9 cellular contexts compared by ENCODE assay signal in genomic region chr15:74302821-74303359, GRCh38.
DNase-seq lines count a peak whose midpoint lies in the region; ATAC-seq and TF ChIP-seq lines count a peak whose summit lies in the region.
"Had no signal": no experiment of that assay in that cellular context is flagged by ENCODE, and none has a peak within 500 bp of the region (broad histone marks: within the 10 kb centered on the region; RNA-seq: fewer than 3 reads in every experiment).

No MANE protein-coding gene starts in this region.

- H3K27me3 Mint-ChIP-seq in activated CD4-positive, alpha-beta memory T cell treated with anti-CD3 and anti-CD28 coated beads, Interleukin-2, amount 10 ng/mL, durations not matched to agents 7 days and 5 days: peaks cover 54% of the 10 kb centered on the region

- H3K36me3 Mint-ChIP-seq in activated CD4-positive, alpha-beta memory T cell treated with anti-CD3 and anti-CD28 coated beads, Interleukin-2, amount 10 ng/mL, durations not matched to agents 7 days and 5 days (ENCODE audit: low read depth): no peaks in the 10 kb centered on the region

- no peak overlapping the region for H3K27ac Mint-ChIP-seq in activated CD4-positive, alpha-beta memory T cell treated with anti-CD3 and anti-CD28 coated beads, Interleukin-2, amount 10 ng/mL, durations not matched to agents 7 days and 5 days
- H3K27ac Mint-ChIP-seq: T-helper 1 cell treated with Interleukin-12 subunit alpha and Interleukin-12 subunit beta and Interleukin-4 antibody, amounts not matched to agents 30 μg/mL and 1 μg/mL, for 36 hours had no signal

- no peaks in the 10 kb centered on the region for H3K4me1 ChIP-seq in foreskin keratinocyte

- TF ChIP-seq CTCF in foreskin keratinocyte (conservative IDR thresholded peaks at IDR 0.05) (peak; percentile 68), retinal pigment epithelial cell (conservative IDR thresholded peaks at IDR 0.05; ENCODE audit: low read depth, low read length) (peak; percentile 80)

- no peaks in the 10 kb centered on the region for H3K4me1 Mint-ChIP-seq in activated CD4-positive, alpha-beta memory T cell treated with anti-CD3 and anti-CD28 coated beads, Interleukin-2, amount 10 ng/mL, durations not matched to agents 7 days and 5 days

- peak; percentile 68 for DNase-seq in DMS 273 (lab: John Stamatoyannopoulos, UW; ENCODE audit: unreplicated experiment)
- DNase-seq in DMS 273 treated with DMSO at 0.1 percent for 48 hours (lab: John Stamatoyannopoulos, UW): no peak
- peak; percentile 67 for DNase-seq in NCI-H128 (lab: John Stamatoyannopoulos, UW; ENCODE audit: unreplicated experiment)
- DNase-seq in activated CD4-positive, alpha-beta memory T cell treated with anti-CD3 and anti-CD28 coated beads, Interleukin-2, amount 10 ng/mL, durations not matched to agents 7 days and 5 days: peak; percentile 40
- DNase-seq in foreskin keratinocyte: no peak
- no peak for DNase-seq in retinal pigment epithelial cell (ENCODE audit: low read depth)

- H3K4me3 Mint-ChIP-seq in activated CD4-positive, alpha-beta memory T cell treated with anti-CD3 and anti-CD28 coated beads, Interleukin-2, amount 10 ng/mL, durations not matched to agents 7 days and 5 days: no peak overlapping the region
- H3K4me3 Mint-ChIP-seq: T-helper 1 cell treated with Interleukin-12 subunit alpha and Interleukin-12 subunit beta and Interleukin-4 antibody, amounts not matched to agents 30 μg/mL and 1 μg/mL, for 36 hours had no signal

- ATAC-seq in foreskin keratinocyte (peak; percentile 38), HG03571 (IDR thresholded peaks at IDR 0.05; ENCODE audit: unreplicated experiment) (no peak), HG03196 (IDR thresholded peaks at IDR 0.05; ENCODE audit: unreplicated experiment) (no peak)

- CTCF ChIA-PET in activated CD4-positive, alpha-beta memory T cell treated with anti-CD3 and anti-CD28 coated beads, Interleukin-2, amount 10 ng/mL, durations not matched to agents 7 days and 5 days (lab: Charles Lee): no interaction called here

- H3K27me3 ChIP-seq in foreskin keratinocyte: peaks cover 84% of the 10 kb centered on the region

- no peak overlapping the region for H3K27ac ChIP-seq in foreskin keratinocyte

- H3K9me3 Mint-ChIP-seq in activated CD4-positive, alpha-beta memory T cell treated with anti-CD3 and anti-CD28 coated beads, Interleukin-2, amount 10 ng/mL, durations not matched to agents 7 days and 5 days: no peaks in the 10 kb centered on the region
- H3K9me3 Mint-ChIP-seq: T-helper 1 cell treated with Interleukin-12 subunit alpha and Interleukin-12 subunit beta and Interleukin-4 antibody, amounts not matched to agents 30 μg/mL and 1 μg/mL, for 36 hours had no signal

- no peak overlapping the region for H3K4me3 ChIP-seq in retinal pigment epithelial cell (ENCODE audit: low read length)

- POLR2A ChIA-PET in activated CD4-positive, alpha-beta memory T cell treated with anti-CD3 and anti-CD28 coated beads, Interleukin-2, amount 10 ng/mL, durations not matched to agents 7 days and 5 days (lab: Charles Lee): no interaction called here

Comparison
In these comparisons a context has a peak if more than half of its experiments do, and no peak if none do; other contexts are left out.
1. DNase-seq: peak in DMS 273 (single experiment), NCI-H128 (single experiment) and activated CD4-positive, alpha-beta memory T cell treated with anti-CD3 and anti-CD28 coated beads, Interleukin-2, amount 10 ng/mL, durations not matched to agents 7 days and 5 days (single experiment); none in DMS 273 treated with DMSO at 0.1 percent for 48 hours (single experiment), foreskin keratinocyte (0 of 2) and retinal pigment epithelial cell (single experiment).